8 cellular contexts compared by ENCODE assay signal in the genomic region with DNA sequence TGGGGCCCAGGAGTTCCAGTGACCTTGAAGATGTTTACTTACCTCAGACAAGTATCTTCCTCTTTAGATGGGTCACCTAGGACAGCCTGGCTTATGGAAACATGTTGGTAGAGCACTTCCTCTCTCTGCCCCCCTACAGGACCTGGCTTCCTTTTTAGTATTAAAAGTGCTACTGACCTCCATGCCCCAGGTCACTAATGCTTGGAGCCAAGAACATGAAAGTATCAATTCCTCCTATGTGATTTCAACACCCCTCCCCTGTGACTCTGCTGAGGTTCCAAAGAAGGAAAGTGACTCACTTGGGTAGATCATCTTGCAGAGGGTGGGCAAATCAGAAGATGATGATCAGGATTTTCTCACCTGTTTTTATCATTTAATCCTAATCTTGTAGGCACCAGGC.
DNase-seq lines count a peak whose midpoint lies in the region; ATAC-seq and TF ChIP-seq lines count a peak whose summit lies in the region.

No MANE protein-coding gene starts in this region.

- H2BK15ac ChIP-seq in neuronal stem cell (ENCODE audit: low read length), result no peak overlapping the region

- H3K9ac ChIP-seq in parathyroid adenoma (no peak overlapping the region), neuronal stem cell (ENCODE audit: low read depth, low read length, poor library complexity) (no peak overlapping the region)

- H3K79me1 ChIP-seq in neuronal stem cell (ENCODE audit: low read depth, low read length), result no peaks in the 10 kb centered on the region

- DNase-seq in RWPE1 (ENCODE audit: low spot score) (peak; percentile 12), DMS79 treated with DMSO at 0.1 percent for 48 hours (lab: John Stamatoyannopoulos, UW) (no peak), Peyer's patch (no peak), neuronal stem cell (ENCODE audit: low spot score) (no peak)
- DNase-seq in stimulated activated CD4-positive, alpha-beta T cell treated with anti-CD3 and anti-CD28 coated beads, Interleukin-1b, Interleukin-23, amount 100 ng/mL, for 48 hours, result no peak

- no peak overlapping the region for H3K23ac ChIP-seq in neuronal stem cell (ENCODE audit: low read depth, low read length, poor library complexity)

- no peak overlapping the region for H3K14ac ChIP-seq in neuronal stem cell (ENCODE audit: low read length)

- no peak overlapping the region for H4K8ac ChIP-seq in neuronal stem cell (ENCODE audit: low read depth, low read length)

- H3K27me3 ChIP-seq in parathyroid adenoma (ENCODE audit: control insufficient read depth, insufficient read depth, low read length) (no peaks in the 10 kb centered on the region), Peyer's patch (no peaks in the 10 kb centered on the region), neuronal stem cell (ENCODE audit: control insufficient read depth in 3 of 3, insufficient read depth in 3 of 3, low read depth in 1 of 3, low read length in 3 of 3) (no peaks in the 10 kb centered on the region)

- no peak overlapping the region for H3K18ac ChIP-seq in neuronal stem cell (ENCODE audit: low read length)

- H2AFZ ChIP-seq in parathyroid adenoma (no peak overlapping the region), neuronal stem cell (ENCODE audit: low read length) (no peak overlapping the region)

- no peak overlapping the region for H3K4ac ChIP-seq in neuronal stem cell (ENCODE audit: low read length)

- H3K27ac ChIP-seq in RWPE1 (no peak overlapping the region), parathyroid adenoma (peak overlapping the region; percentile 30), Peyer's patch (no peak overlapping the region), neuronal stem cell (replicated peaks; ENCODE audit: low read length) (no peak overlapping the region)

- TF ChIP-seq POLR2A in Peyer's patch (IDR thresholded peaks at IDR 0.05), result no peak

- no peak overlapping the region for H3K4me2 ChIP-seq in parathyroid adenoma (ENCODE audit: low read length)
- H3K4me2 ChIP-seq in neuronal stem cell (ENCODE audit: insufficient read depth, low read length, poor library complexity, severe bottlenecking), result no peak overlapping the region

- TF ChIP-seq CTCF in RWPE1 (conservative IDR thresholded peaks at IDR 0.05; ENCODE audit: low read depth) (no peak), parathyroid adenoma (IDR thresholded peaks at IDR 0.05) (no peak), Peyer's patch (IDR thresholded peaks at IDR 0.05) (no peak)

- H3K4me1 ChIP-seq in parathyroid adenoma (peaks cover 6% of the 10 kb centered on the region), Peyer's patch (no peaks in the 10 kb centered on the region), neuronal stem cell (ENCODE audit: control insufficient read depth in 2 of 2, insufficient read depth in 1 of 2, low read depth in 1 of 2, low read length in 2 of 2) (peaks cover 0 to 2% of the 10 kb centered on the region in 2 donors)

- H3K36me3 ChIP-seq in parathyroid adenoma (ENCODE audit: control insufficient read depth, insufficient read depth, low read length), result no peaks in the 10 kb centered on the region
- no peaks in the 10 kb centered on the region for H3K36me3 ChIP-seq in Peyer's patch
- no peaks in the 10 kb centered on the region for H3K36me3 ChIP-seq in neuronal stem cell (replicated peaks in 1 of 2; ENCODE audit: control insufficient read depth in 2 of 2, insufficient read depth in 2 of 2, low read length in 2 of 2)

- no peak overlapping the region for H2BK120ac ChIP-seq in neuronal stem cell (ENCODE audit: low read depth, low read length)

- H3K9me3 ChIP-seq in parathyroid adenoma (ENCODE audit: control insufficient read depth, low read length) (no peaks in the 10 kb centered on the region), Peyer's patch (no peaks in the 10 kb centered on the region), neuronal stem cell (replicated peaks in 1 of 2; ENCODE audit: control insufficient read depth in 2 of 2, insufficient read depth in 1 of 2, low read depth in 1 of 2, low read length in 2 of 2) (no peaks in the 10 kb centered on the region)

- H4K91ac ChIP-seq in neuronal stem cell (ENCODE audit: low read depth, low read length, poor library complexity), result no peak overlapping the region

- H3K4me3 ChIP-seq in parathyroid adenoma (ENCODE audit: low read depth, low read length), result no peak overlapping the region
- H3K4me3 ChIP-seq in Peyer's patch, result no peak overlapping the region
- H3K4me3 ChIP-seq in neuronal stem cell (ENCODE audit: low read length in 2 of 2), result no peak overlapping the region

- no peak overlapping the region for H2AK5ac ChIP-seq in neuronal stem cell (ENCODE audit: low read depth, low read length)

- no peak overlapping the region for H2BK12ac ChIP-seq in neuronal stem cell (ENCODE audit: low read length)

- CTCF ChIA-PET in RWPE1 (lab: Yijun Ruan, JAX), result interaction anchor here (0.7 kb wide), 1 partner anchor 368 kb away, joined by 3 read pairs; no protein-coding TSS in a partner anchor

- H3K79me2 ChIP-seq in parathyroid adenoma, result no peaks in the 10 kb centered on the region

- POLR2A ChIA-PET in RWPE1 (lab: Yijun Ruan, JAX; ENCODE audit: low non-redundant PET), result no interaction called here

- H2BK5ac ChIP-seq in neuronal stem cell (ENCODE audit: low read length), result no peak overlapping the region

- ATAC-seq in GM19395 (IDR thresholded peaks at IDR 0.05; ENCODE audit: unreplicated experiment), result peak; percentile 69
- peak; percentile 57 for ATAC-seq in HG02973 (IDR thresholded peaks at IDR 0.05; ENCODE audit: unreplicated experiment)
